In the genomic region with DNA sequence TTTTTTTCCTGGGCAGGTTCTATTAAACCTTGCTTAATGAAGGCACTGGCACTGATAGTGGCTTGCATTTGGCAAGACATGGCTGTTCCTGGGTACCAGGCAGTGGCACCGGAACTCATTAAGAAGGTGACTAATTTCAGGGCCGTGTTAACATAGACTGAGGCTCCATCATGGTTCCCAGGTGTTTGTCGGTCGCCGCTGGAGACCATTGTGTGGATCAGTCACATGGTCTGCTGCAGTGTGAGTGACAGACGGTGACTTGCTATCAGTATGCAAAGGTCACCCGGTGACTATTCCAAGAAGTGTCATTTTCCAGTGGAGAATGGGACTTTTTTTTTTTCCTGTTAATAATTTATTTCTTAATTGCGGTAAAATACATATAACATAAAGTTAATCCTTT, we compare ENCODE assay signal across 16 cellular contexts.
DNase-seq lines count a peak whose midpoint lies in the region; ATAC-seq and TF ChIP-seq lines count a peak whose summit lies in the region.
"Had no signal": no experiment of that assay in that cellular context is flagged by ENCODE, and none has a peak within 500 bp of the region (broad histone marks: within the 10 kb centered on the region; RNA-seq: fewer than 3 reads in every experiment).

No MANE protein-coding gene starts in this region.

- ATAC-seq in HCT116 (0 out of 2 replicates have a peak, but pooled peaks have one; percentile 32), HG02870 (IDR thresholded peaks at IDR 0.05; ENCODE audit: unreplicated experiment) (no peak), HG03521 (IDR thresholded peaks at IDR 0.05; ENCODE audit: unreplicated experiment) (no peak), HG03039 (IDR thresholded peaks at IDR 0.05; ENCODE audit: unreplicated experiment) (no peak)
- ATAC-seq: SK-N-SH treated with all-trans-retinoic acid at 6 μM for 48 hours had no signal

- in situ Hi-C loops in Caki2 (cut with HindIII; ENCODE audit: low pct_unique_long_range_greater_than_20kb, low sequenced_read_pairs): no loop called here

- H3K79me2 ChIP-seq in HCT116 (ENCODE audit: insufficient read depth, low read length) (no peaks in the 10 kb centered on the region), mesendoderm (ENCODE audit: control insufficient read depth, insufficient read depth, low read length) (no peaks in the 10 kb centered on the region)

- no peak overlapping the region for H3K4me2 ChIP-seq in HCT116 (ENCODE audit: low read length)
- H3K4me2 ChIP-seq in mesendoderm (ENCODE audit: low read length): no peak overlapping the region

- H3K27ac ChIP-seq in HCT116 (ENCODE audit: low read depth, low read length) (no peak overlapping the region), mesendoderm (ENCODE audit: low read depth, low read length) (no peak overlapping the region)
- H3K27ac ChIP-seq: GM23248 had no signal

- DNase-seq in Caki2 (ENCODE audit: low read depth): peak; percentile 27
- DNase-seq in HCT116 (ENCODE audit: low read depth, low spot score): no peak
- DNase-seq in NCI-H748 treated with DMSO at 0.1 percent for 48 hours (lab: John Stamatoyannopoulos, UW): peak; percentile 36
- peak; percentile 61 for DNase-seq in mesendoderm
- DNase-seq: C1 segment of cervical spinal cord, GM23248, IMR-90, Karpas-422, NCI-H1105 treated with DMSO at 0.1 percent for 48 hours, NCI-H1930, SHP77 treated with DMSO at 0.1 percent for 48 hours, T-helper 1 cell had no signal

- no peak overlapping the region for H3K9ac ChIP-seq in HCT116 (ENCODE audit: low read length)
- no peak overlapping the region for H3K9ac ChIP-seq in mesendoderm (ENCODE audit: low read length)
- H3K9ac ChIP-seq: GM23248 had no signal

- H3K4me3 ChIP-seq in HCT116 (replicated peaks in 1 of 2; ENCODE audit: low read depth in 1 of 2, low read length in 2 of 2): no peak overlapping the region
- H3K4me3 ChIP-seq in mesendoderm (ENCODE audit: low read length): no peak overlapping the region
- H3K4me3 ChIP-seq: GM23248 had no signal

- H3K27me3 ChIP-seq in HCT116 (ENCODE audit: insufficient read depth, low read length) (no peaks in the 10 kb centered on the region), mesendoderm (ENCODE audit: insufficient read depth, low read length, poor library complexity) (no peaks in the 10 kb centered on the region)

- H2AFZ ChIP-seq in HCT116 (ENCODE audit: low read depth, low read length, poor library complexity, severe bottlenecking): no peak overlapping the region
- H2AFZ ChIP-seq: GM23248 had no signal

- peaks cover 2% of the 10 kb centered on the region for H3K79me1 ChIP-seq in mesendoderm (ENCODE audit: low read length)

- TF ChIP-seq CTCF in HCT116 (IDR thresholded peaks at IDR 0.05 in 2 of 3, conservative IDR thresholded peaks at IDR 0.05 in 1 of 3; ENCODE audit: borderline replicate concordance in 1 of 3, insufficient read depth in 1 of 3, low read depth in 2 of 3, low read length in 2 of 3): no peak

- H4K5ac ChIP-seq in mesendoderm (ENCODE audit: low read length): no peak overlapping the region

- no peak overlapping the region for H2BK15ac ChIP-seq in mesendoderm (replicated peaks; ENCODE audit: low read depth)

- H3K18ac ChIP-seq in mesendoderm (ENCODE audit: low read length): no peak overlapping the region

- H2AK5ac ChIP-seq in mesendoderm (ENCODE audit: low read length): no peak overlapping the region

- H2BK5ac ChIP-seq in mesendoderm (ENCODE audit: low read length): no peak overlapping the region

- H2BK120ac ChIP-seq in mesendoderm (ENCODE audit: low read depth, low read length): no peak overlapping the region

- intact Hi-C loops in HCT116 (cut with micrococcal nuclease): no loop called here

- no peaks in the 10 kb centered on the region for H3K36me3 ChIP-seq in HCT116 (ENCODE audit: control insufficient read depth in 1 of 2, insufficient read depth in 2 of 2, low read length in 2 of 2)
- peaks cover 1% of the 10 kb centered on the region for H3K36me3 ChIP-seq in mesendoderm (ENCODE audit: control insufficient read depth, insufficient read depth, low read length)

- H3K9me3 ChIP-seq in HCT116 (ENCODE audit: control insufficient read depth in 1 of 2, insufficient read depth in 1 of 2, low read depth in 1 of 2, low read length in 2 of 2): no peaks in the 10 kb centered on the region

- RAD21 ChIA-PET in HCT116 (lab: Charles Lee; ENCODE audit: low non-redundant PET in 1 of 2, low total read pairs in 2 of 2, uncharacterized antibody in 2 of 2, unreplicated experiment in 2 of 2): no interaction called here

- H3K4me1 ChIP-seq in HCT116 (ENCODE audit: control insufficient read depth in 1 of 2, insufficient read depth in 2 of 2, low read length in 2 of 2): no peaks in the 10 kb centered on the region
- H3K4me1 ChIP-seq in mesendoderm (ENCODE audit: control insufficient read depth, low read depth, low read length): no peaks in the 10 kb centered on the region

- POLR2A ChIA-PET in HCT116 (lab: Charles Lee): no interaction called here

- no peak overlapping the region for H3K23ac ChIP-seq in mesendoderm (ENCODE audit: low read length)

- no peak overlapping the region for H3K4ac ChIP-seq in mesendoderm (ENCODE audit: low read depth, low read length)

- H4K20me1 ChIP-seq in HCT116 (ENCODE audit: insufficient read depth): no peaks in the 10 kb centered on the region

- H4K8ac ChIP-seq in mesendoderm (ENCODE audit: low read depth, low read length): no peak overlapping the region

- TF ChIP-seq RAD21 in HCT116 (IDR thresholded peaks at IDR 0.05; ENCODE audit: low read depth): no peak

- no peak for TF ChIP-seq POLR2A in HCT116 (IDR thresholded peaks at IDR 0.05; ENCODE audit: borderline replicate concordance, extremely low read depth, insufficient read depth, insufficient read length)

- BruUV-seq in HCT116 (replicated peaks; lab: Mats Ljungman, UMichigan): no TSS peak

- H3K9me2 ChIP-seq in HCT116 (ENCODE audit: insufficient read depth): no peaks in the 10 kb centered on the region

- WGBS in mesendoderm (ENCODE audit: extremely low coverage, insufficient coverage, low lambda C conversion rate): no CpG with 5 or more reads among the region's 8 CpGs

- no peak overlapping the region for H3K56ac ChIP-seq in mesendoderm (ENCODE audit: low read length)

- CTCF ChIA-PET in HCT116 (lab: Charles Lee): no interaction called here

TF ChIP-seq in HCT116, 20 proteins besides CTCF, POLR2A, EP300 and RAD21 (continues in another document):
- TF ChIP-seq SRF (IDR thresholded peaks at IDR 0.05; ENCODE audit: low read depth): no peak
- TF ChIP-seq EGR1 (IDR thresholded peaks at IDR 0.05; ENCODE audit: low read depth): no peak
- TF ChIP-seq, protein P1, sequence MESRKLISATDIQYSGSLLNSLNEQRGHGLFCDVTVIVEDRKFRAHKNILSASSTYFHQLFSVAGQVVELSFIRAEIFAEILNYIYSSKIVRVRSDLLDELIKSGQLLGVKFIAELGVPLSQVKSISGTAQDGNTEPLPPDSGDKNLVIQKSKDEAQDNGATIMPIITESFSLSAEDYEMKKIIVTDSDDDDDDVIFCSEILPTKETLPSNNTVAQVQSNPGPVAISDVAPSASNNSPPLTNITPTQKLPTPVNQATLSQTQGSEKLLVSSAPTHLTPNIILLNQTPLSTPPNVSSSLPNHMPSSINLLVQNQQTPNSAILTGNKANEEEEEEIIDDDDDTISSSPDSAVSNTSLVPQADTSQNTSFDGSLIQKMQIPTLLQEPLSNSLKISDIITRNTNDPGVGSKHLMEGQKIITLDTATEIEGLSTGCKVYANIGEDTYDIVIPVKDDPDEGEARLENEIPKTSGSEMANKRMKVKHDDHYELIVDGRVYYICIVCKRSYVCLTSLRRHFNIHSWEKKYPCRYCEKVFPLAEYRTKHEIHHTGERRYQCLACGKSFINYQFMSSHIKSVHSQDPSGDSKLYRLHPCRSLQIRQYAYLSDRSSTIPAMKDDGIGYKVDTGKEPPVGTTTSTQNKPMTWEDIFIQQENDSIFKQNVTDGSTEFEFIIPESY (IDR thresholded peaks at IDR 0.05; ENCODE audit: extremely low read depth, insufficient replicate concordance, low read length): no peak
- TF ChIP-seq, protein P2, sequence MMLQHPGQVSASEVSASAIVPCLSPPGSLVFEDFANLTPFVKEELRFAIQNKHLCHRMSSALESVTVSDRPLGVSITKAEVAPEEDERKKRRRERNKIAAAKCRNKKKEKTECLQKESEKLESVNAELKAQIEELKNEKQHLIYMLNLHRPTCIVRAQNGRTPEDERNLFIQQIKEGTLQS (IDR thresholded peaks at IDR 0.05): no peak
- TF ChIP-seq FOSL1 (IDR thresholded peaks at IDR 0.05; ENCODE audit: low read depth): no peak
- no peak for TF ChIP-seq TCF7L2 (IDR thresholded peaks at IDR 0.05; ENCODE audit: borderline replicate concordance, extremely low read depth, insufficient read depth, insufficient read length)
- TF ChIP-seq, protein P3, sequence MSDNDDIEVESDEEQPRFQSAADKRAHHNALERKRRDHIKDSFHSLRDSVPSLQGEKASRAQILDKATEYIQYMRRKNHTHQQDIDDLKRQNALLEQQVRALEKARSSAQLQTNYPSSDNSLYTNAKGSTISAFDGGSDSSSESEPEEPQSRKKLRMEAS (IDR thresholded peaks at IDR 0.05): no peak
- TF ChIP-seq ELF1 (IDR thresholded peaks at IDR 0.05; ENCODE audit: borderline replicate concordance, low read depth): no peak
- TF ChIP-seq YY1 (IDR thresholded peaks at IDR 0.05; ENCODE audit: extremely low read depth, insufficient replicate concordance, low read depth, low read length): no peak
- no peak for TF ChIP-seq ZFX (IDR thresholded peaks at IDR 0.05)
- no peak for TF ChIP-seq POLR2AphosphoS5 (IDR thresholded peaks at IDR 0.05; ENCODE audit: low read depth, low read length)
- no peak for TF ChIP-seq ZNF274 (IDR thresholded peaks at IDR 0.05; ENCODE audit: low read depth, low read length)
- no peak for TF ChIP-seq SP1 (IDR thresholded peaks at IDR 0.05; ENCODE audit: low read depth)
- no peak for TF ChIP-seq CEBPB (IDR thresholded peaks at IDR 0.05; ENCODE audit: low read depth)
- TF ChIP-seq CBX3 (IDR thresholded peaks at IDR 0.05; ENCODE audit: low read depth): no peak
